8 cellular contexts compared by ENCODE assay signal in genomic region chr7:149873968-149874643, GRCh38. TPM values are rescaled to one million over a fixed set of nuclear protein-coding genes. Genes with fewer than 3 reads are reported as not detected.
DNase-seq lines count a peak whose midpoint lies in the region; ATAC-seq, FAIRE-seq and TF ChIP-seq lines count a peak whose summit lies in the region.

TSS of gene ATP6V0E2 (plus strand) at chr7:149873969. CDS start at chr7:149874066, 97 bp downstream.

- H3K56ac ChIP-seq in H9 (ENCODE audit: insufficient read length, low read depth, low read length) (no peak within 1 kb of the TSS), H1 (replicated peaks; ENCODE audit: insufficient read length, low read depth, low read length) (no peak within 1 kb of the TSS)

- H4K20me1 ChIP-seq in H9 (ENCODE audit: control insufficient read depth, insufficient read depth, insufficient read length): no peaks in the 10 kb centered on the region
- no peaks in the 10 kb centered on the region for H4K20me1 ChIP-seq in H1 (replicated peaks in 1 of 2; ENCODE audit: control insufficient read depth in 1 of 2, insufficient read depth in 2 of 2, low read length in 2 of 2)

- POLR2A ChIA-PET in H1 (lab: Charles Lee; ENCODE audit: partially characterized antibody): interaction anchor here (1.4 to 1.5 kb wide), 2 partner anchors 12 to 13 kb away, joined by 5 read pairs; no protein-coding TSS in a partner anchor
- POLR2A ChIA-PET in naive thymus-derived CD8-positive, alpha-beta T cell (lab: Charles Lee): interaction anchor here (0.6 to 2.8 kb wide), 8 partner anchors 8 to 641 kb away, joined by 3 to 19 read pairs (median 4); partner anchors contain the start of gene ZNF862

- H3K18ac ChIP-seq in H9 (ENCODE audit: insufficient read length, low read depth, low read length) (peak within 1 kb of the TSS; percentile 74), H1 (ENCODE audit: extremely low read depth, low read length) (peak within 1 kb of the TSS; percentile 86)

- TF ChIP-seq POLR2A in H1 (IDR thresholded peaks at IDR 0.05; ENCODE audit: control extremely low read depth in 1 of 2, low read depth in 2 of 2, low read length in 2 of 2): 0 out of 3 replicates have a peak, but pooled peaks of 1 of the 2 experiments have one; percentile 7

- peak within 1 kb of the TSS; percentile 78 for H3K4me2 ChIP-seq in H9 (ENCODE audit: insufficient read depth, insufficient read length, low read length)
- peak within 1 kb of the TSS; percentile 62 to 79 for H3K4me2 ChIP-seq in H1 (ENCODE audit: insufficient read depth in 1 of 2, low read depth in 2 of 2, low read length in 2 of 2)

- no peak within 1 kb of the TSS for H3T11ph ChIP-seq in H9 (ENCODE audit: low read length)

- TF ChIP-seq EP300 in H1 (IDR thresholded peaks at IDR 0.05; ENCODE audit: borderline replicate concordance in 1 of 2, low read depth in 2 of 2, low read length in 2 of 2): no peak

- H2BK120ac ChIP-seq in H9 (ENCODE audit: low read depth, low read length, poor library complexity, severe bottlenecking) (no peak within 1 kb of the TSS), H1 (replicated peaks; ENCODE audit: low read depth, low read length) (no peak within 1 kb of the TSS)

- H3K23me2 ChIP-seq in H9 (ENCODE audit: insufficient read length, low read depth, low read length, poor library complexity, severe bottlenecking) (peaks cover 11% of the 10 kb centered on the region), H1 (ENCODE audit: low read depth, low read length) (peaks cover 11% of the 10 kb centered on the region; the same call in 1 of the 2 replicates)

- H3K9me3 ChIP-seq in H9 (ENCODE audit: control insufficient read depth, low read depth, low read length) (no peaks in the 10 kb centered on the region), NT2/D1 (ENCODE audit: insufficient read depth, low read length) (no peaks in the 10 kb centered on the region), H1 (ENCODE audit: insufficient read depth in 2 of 2, low read depth in 1 of 2, low read length in 1 of 2) (no peaks in the 10 kb centered on the region)

- H4K5ac ChIP-seq in H9 (ENCODE audit: insufficient read length, low read depth, low read length) (no peak within 1 kb of the TSS), H1 (ENCODE audit: insufficient read length, low read depth, low read length) (no peak within 1 kb of the TSS)

- no peaks in the 10 kb centered on the region; the same call in 1 of the 2 replicates for H3K4me1 ChIP-seq in H9 (ENCODE audit: insufficient read depth, low read length)
- peaks cover 13% of the 10 kb centered on the region for H3K4me1 ChIP-seq in NT2/D1 (ENCODE audit: insufficient read depth, insufficient read length)
- H3K4me1 ChIP-seq in H1 (replicated peaks in 1 of 4; ENCODE audit: control insufficient read depth in 3 of 4, insufficient read depth in 4 of 4, low read length in 3 of 4): peaks cover 0 to 12% (median 4%) of the 10 kb centered on the region in 4 experiments; a peak in 4 of 7 replicates

- no peak for DNase-seq in H9
- no peak for DNase-seq in NT2/D1 (ENCODE audit: low read depth, low spot score)
- DNase-seq in H1 (ENCODE audit: low read depth in 1 of 2, low spot score in 2 of 2): no peak
- no peak for DNase-seq in naive thymus-derived CD8-positive, alpha-beta T cell
- DNase-seq in hippocampal formation (lab: John Stamatoyannopoulos, UW): no peak

- H3K4ac ChIP-seq in H9 (ENCODE audit: low read depth, low read length) (no peak within 1 kb of the TSS), H1 (replicated peaks; ENCODE audit: insufficient read length, low read depth, low read length) (no peak within 1 kb of the TSS)

- no peaks in the 10 kb centered on the region for H3K79me1 ChIP-seq in H9 (ENCODE audit: insufficient read depth, low read depth, low read length, poor library complexity, severe bottlenecking)
- no peaks in the 10 kb centered on the region for H3K79me1 ChIP-seq in H1 (ENCODE audit: low read depth, low read length)

- TF ChIP-seq CTCF in H9 (conservative IDR thresholded peaks at IDR 0.05): no peak
- TF ChIP-seq CTCF in H1 (IDR thresholded peaks at IDR 0.05; ENCODE audit: control extremely low read depth in 1 of 3, insufficient read depth in 1 of 3, low read depth in 1 of 3, low read length in 3 of 3): no peak

- H3K14ac ChIP-seq in H9 (ENCODE audit: insufficient read depth, low read length) (peak within 1 kb of the TSS; percentile 77), H1 (ENCODE audit: insufficient read length) (no peak within 1 kb of the TSS)

- no peaks in the 10 kb centered on the region for H3K9me3 Mint-ChIP-seq in H9
- no peaks in the 10 kb centered on the region for H3K9me3 Mint-ChIP-seq in naive thymus-derived CD8-positive, alpha-beta T cell

- H2BK12ac ChIP-seq in H9 (ENCODE audit: insufficient read length, low read depth, low read length) (no peak within 1 kb of the TSS), H1 (ENCODE audit: low read depth, low read length) (0 out of 2 replicates have a peak within 1 kb of the TSS, but pooled peaks have one; percentile 2)

- no peak within 1 kb of the TSS for H3K27ac ChIP-seq in H9 (ENCODE audit: insufficient read length, low read depth, low read length)
- H3K27ac ChIP-seq in H1 (ENCODE audit: low read depth, low read length): no peak within 1 kb of the TSS; the same call in 1 of the 2 replicates

- H2AFZ ChIP-seq in H9 (ENCODE audit: low read length): no peak within 1 kb of the TSS
- peak within 1 kb of the TSS; percentile 30; the same call in 1 of the 2 replicates for H2AFZ ChIP-seq in H1 (ENCODE audit: low read length)

- ATAC-seq in GM18502 (IDR thresholded peaks at IDR 0.05; ENCODE audit: poor library complexity, unreplicated experiment) (peak; percentile 32), GM21576 (IDR thresholded peaks at IDR 0.05; ENCODE audit: unreplicated experiment) (no peak), HG02981 (IDR thresholded peaks at IDR 0.05; ENCODE audit: unreplicated experiment) (no peak)
- peak in 1 of 2 donors; percentile 26 for ATAC-seq in naive thymus-derived CD8-positive, alpha-beta T cell

- H3K27me3 ChIP-seq in H9 (ENCODE audit: insufficient read depth, low read length) (no peaks in the 10 kb centered on the region; the same call in 1 of the 2 replicates), NT2/D1 (ENCODE audit: insufficient read depth, insufficient read length) (peaks cover 21% of the 10 kb centered on the region), H1 (replicated peaks in 1 of 4; ENCODE audit: control insufficient read depth in 3 of 4, extremely low read depth in 1 of 4, insufficient read depth in 3 of 4, low read length in 3 of 4) (peaks cover 0 to 22% (median 14%) of the 10 kb centered on the region in 4 experiments; a peak in 6 of 7 replicates)

- H3K36me3 ChIP-seq in NT2/D1 (ENCODE audit: insufficient read depth, insufficient read length, low read length): no peaks in the 10 kb centered on the region
- H3K36me3 ChIP-seq in H1 (ENCODE audit: control insufficient read depth in 2 of 4, insufficient read depth in 4 of 4, low read length in 3 of 4): peaks cover 0 to 3% (median 0%) of the 10 kb centered on the region in 4 experiments; a peak in 1 of 8 replicates

- no peak within 1 kb of the TSS for H4K8ac ChIP-seq in H9 (replicated peaks; ENCODE audit: insufficient read length, low read depth, low read length)
- peak within 1 kb of the TSS; percentile 89 for H4K8ac ChIP-seq in H1 (ENCODE audit: extremely low read depth, insufficient read depth, low read length)

- peak within 1 kb of the TSS; percentile 74 to 84 for H3K4me3 Mint-ChIP-seq in H9
- H3K4me3 Mint-ChIP-seq in naive thymus-derived CD8-positive, alpha-beta T cell: peak within 1 kb of the TSS; percentile 84 to 96 (median 90)

- H2AK5ac ChIP-seq in H9 (ENCODE audit: insufficient read length, low read length) (no peak within 1 kb of the TSS), H1 (ENCODE audit: low read depth, low read length) (no peak within 1 kb of the TSS)

- H3K4me3 ChIP-seq in NT2/D1 (ENCODE audit: insufficient read length, low read depth) (peak within 1 kb of the TSS; percentile 71), H1 (ENCODE audit: extremely low read depth in 1 of 4, insufficient read depth in 2 of 4, low read depth in 3 of 4, low read length in 4 of 4) (peak within 1 kb of the TSS; percentile 48 to 71 (median 62))

- H2BK20ac ChIP-seq in H9 (ENCODE audit: low read depth, low read length, poor library complexity, severe bottlenecking) (no peak within 1 kb of the TSS), H1 (ENCODE audit: low read length) (no peak within 1 kb of the TSS)

- peaks cover 40% of the 10 kb centered on the region for H3K27me3 Mint-ChIP-seq in H9 (ENCODE audit: low read depth)
- no peaks in the 10 kb centered on the region for H3K27me3 Mint-ChIP-seq in naive thymus-derived CD8-positive, alpha-beta T cell

- H3K79me2 ChIP-seq in H9 (ENCODE audit: insufficient read depth, low read length): no peaks in the 10 kb centered on the region
- no peaks in the 10 kb centered on the region for H3K79me2 ChIP-seq in H1 (ENCODE audit: control insufficient read depth in 1 of 2, insufficient read depth in 2 of 2, low read length in 2 of 2)

- H3K36me3 Mint-ChIP-seq in H9 (ENCODE audit: insufficient read depth in 1 of 3, low read depth in 3 of 3): no peaks in the 10 kb centered on the region
- peaks cover 0 to 26% (median 8%) of the 10 kb centered on the region in 3 donors for H3K36me3 Mint-ChIP-seq in naive thymus-derived CD8-positive, alpha-beta T cell

- peak within 1 kb of the TSS in 1 of 3 experiments; percentile 16; a peak in 2 of 7 replicates for H3K27ac Mint-ChIP-seq in H9
- peak within 1 kb of the TSS; percentile 83 to 99 (median 98) for H3K27ac Mint-ChIP-seq in naive thymus-derived CD8-positive, alpha-beta T cell

- no peak within 1 kb of the TSS for H2BK5ac ChIP-seq in H9 (ENCODE audit: insufficient read length, low read length)
- H2BK5ac ChIP-seq in H1 (ENCODE audit: low read depth, low read length): peak within 1 kb of the TSS; percentile 60; the same call in 1 of the 2 replicates

- H2BK15ac ChIP-seq in H9 (ENCODE audit: low read depth, low read length) (no peak within 1 kb of the TSS), H1 (ENCODE audit: low read length) (no peak within 1 kb of the TSS)

- H3K4me1 Mint-ChIP-seq in H9: peaks cover 10 to 14% of the 10 kb centered on the region in 2 experiments
- peaks cover 44 to 82% (median 79%) of the 10 kb centered on the region in 4 donors for H3K4me1 Mint-ChIP-seq in naive thymus-derived CD8-positive, alpha-beta T cell

- CTCF ChIA-PET in H1 (lab: Charles Lee; ENCODE audit: partially characterized antibody): interaction anchor here (1.2 to 1.9 kb wide), 4 partner anchors 9 to 14 kb away, joined by 3 to 10 read pairs (median 4); no protein-coding TSS in a partner anchor

- no CpG with 5 or more reads among the region's 46 CpGs for WGBS in H9 (ENCODE audit: extremely low coverage, insufficient read length, low lambda C conversion rate)
- WGBS in H1 (ENCODE audit: extremely low coverage in 1 of 2, insufficient coverage in 1 of 2, insufficient read length in 1 of 2, insufficient replicate concordance in 2 of 2, low coverage in 1 of 2, low lambda C conversion rate in 2 of 2, missing lambda C conversion rate in 1 of 2), 2 experiments: 11% methylated on average over 34 of the region's 46 CpGs; no CpG with 5 or more reads in 1 of the 2 experiments

- H3K9ac ChIP-seq in H9 (ENCODE audit: extremely low read depth, insufficient read length, low read length) (peak within 1 kb of the TSS; percentile 42), NT2/D1 (ENCODE audit: insufficient read length, low read depth) (peak within 1 kb of the TSS; percentile 54), H1 (replicated peaks in 1 of 4; ENCODE audit: extremely low read depth in 1 of 4, low read depth in 3 of 4, low read length in 3 of 4) (peak within 1 kb of the TSS in 3 of 4 experiments; percentile 31 to 43 (median 38); a peak in 6 of 7 replicates)

- no peak for TF ChIP-seq RAD21 in H1 (IDR thresholded peaks at IDR 0.05 in 1 of 2, conservative IDR thresholded peaks at IDR 0.05 in 1 of 2; ENCODE audit: low read depth in 2 of 2, low read length in 2 of 2)

- no peak within 1 kb of the TSS for H4K91ac ChIP-seq in H9 (ENCODE audit: insufficient read length, low read depth, low read length)
- no peak within 1 kb of the TSS for H4K91ac ChIP-seq in H1 (replicated peaks; ENCODE audit: insufficient read length, low read length)

- FAIRE-seq in H1 (lab: Jason Lieb, UNC): no peak

- no peak within 1 kb of the TSS for H3K23ac ChIP-seq in H9 (ENCODE audit: insufficient read length, low read depth, low read length)
- no peak within 1 kb of the TSS for H3K23ac ChIP-seq in H1 (ENCODE audit: insufficient read length)

RNA-seq across cellular contexts. Expression of gene ATP6V0E2, which starts in this region (rescaled TPM):
- 19.0 and 20.0 TPM in 2 replicates for total RNA-seq in H9 (2021)
- 26.1 and 30.7 TPM in 2 replicates for total RNA-seq in H1 (2021; fragmentation: NEBNext Ultra II Directional; extraction: Animal tissue kit (Norgen Biotek cat#: 25700))
- 47.9 and 75.1 TPM in 2 replicates for polyA plus RNA-seq in H1 (2011; rRNA removed)
- polyA plus RNA-seq in H1 (2011; cell fraction: cytosol; rRNA removed): 28.2 TPM
- polyA plus RNA-seq in H1 (2011; cell fraction: nucleus; rRNA removed): 25.4 TPM
- 22.2 to 32.2 TPM (median 29.6 TPM) in 4 replicates for polyA plus RNA-seq in H1 (2012, experiment 1 of 2)
- polyA plus RNA-seq in H1 (2012, experiment 2 of 2): 34.8 TPM
- 22.2 TPM for polyA plus RNA-seq in H1 (2013, experiment 1 of 2)
- polyA plus RNA-seq in H1 (2013, experiment 2 of 2): 25.2 TPM
- 8.1 and 10.5 TPM in 2 replicates for polyA minus RNA-seq in H1 (2011; rRNA and poly(A)+ RNA removed)
- 13.7 TPM for polyA minus RNA-seq in H1 (2011; cell fraction: cytosol; rRNA and poly(A)+ RNA removed)
- polyA minus RNA-seq in H1 (2011; cell fraction: nucleus; rRNA and poly(A)+ RNA removed): 9.2 TPM
- total RNA-seq in naive thymus-derived CD8-positive, alpha-beta T cell: 10 to 100 TPM; 81.7 to 90.5 TPM
- 100 to 1,000 TPM; 209 to 253 (median 246) TPM for polyA plus RNA-seq in naive thymus-derived CD8-positive, alpha-beta T cell
